1 cellular context compared by ENCODE assay signal in the genomic region with DNA sequence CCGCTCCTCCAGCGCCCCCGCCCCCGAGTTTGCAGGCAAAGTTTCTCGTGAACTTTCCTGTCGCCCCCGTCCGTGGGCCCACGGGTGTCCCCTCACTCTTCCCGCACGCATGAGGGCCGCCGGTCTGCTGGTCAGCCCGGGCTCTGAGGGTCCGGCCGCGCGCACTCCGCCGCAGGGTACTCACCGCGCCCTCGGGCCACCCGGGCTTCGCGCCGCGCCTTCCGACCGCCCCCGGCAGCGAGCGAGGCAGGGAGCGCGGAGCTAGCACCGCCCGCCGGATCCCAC.
TF ChIP-seq lines count a peak whose summit lies in the region.

No MANE protein-coding gene starts in this region.

TF ChIP-seq in WTC11, 78 proteins besides CTCF, POLR2A, EP300 and RAD21:
- TF ChIP-seq NR1H2 (CRISPR knock-in tag; IDR thresholded peaks at IDR 0.05) (no peak), ZNF423 (CRISPR knock-in tag; IDR thresholded peaks at IDR 0.05) (peak; percentile 22; the same call in 1 of the 2 replicates), NR2C2 (CRISPR knock-in tag; IDR thresholded peaks at IDR 0.05) (no peak)
